7 cellular contexts compared by ENCODE assay signal in the genomic region with DNA sequence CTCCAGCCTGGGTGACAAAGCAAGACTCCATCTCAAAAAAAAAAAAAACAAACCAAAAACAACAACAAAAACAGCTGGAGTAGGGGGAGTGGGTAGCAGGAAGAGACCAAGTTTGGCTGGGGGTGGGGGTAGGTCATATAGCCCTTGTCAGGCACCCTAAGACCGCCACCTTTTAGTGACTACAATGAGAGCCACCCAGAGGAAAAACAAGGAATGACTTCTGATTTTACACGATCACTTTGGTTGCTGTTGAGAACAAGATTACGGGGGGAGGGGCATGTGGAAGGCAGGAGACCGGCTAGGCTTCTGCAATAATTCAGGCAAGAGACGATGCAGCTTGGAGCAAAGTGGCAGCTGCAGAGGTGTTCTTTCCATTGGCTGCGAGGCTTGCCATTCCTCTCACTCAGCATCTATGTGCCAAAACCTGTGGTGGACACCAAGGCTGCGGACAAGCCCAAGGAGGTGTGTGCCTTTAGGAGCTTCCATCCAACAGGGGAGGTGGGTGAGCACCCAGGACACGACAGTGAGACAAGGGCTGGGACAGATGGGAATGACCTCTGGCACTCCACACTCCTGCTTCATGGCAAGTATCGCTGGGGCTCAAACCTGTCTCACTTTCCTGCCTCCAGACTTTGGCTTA. TPM values are rescaled to one million over a fixed set of nuclear protein-coding genes. Genes with fewer than 3 reads are reported as not detected.
DNase-seq lines count a peak whose midpoint lies in the region; ATAC-seq and TF ChIP-seq lines count a peak whose summit lies in the region.

No MANE protein-coding gene starts in this region.

- in situ Hi-C loops in GM13976 (cut with MboI; ENCODE audit: low sequenced_read_pairs, unreplicated experiment) = loop anchor here (10.0 to 25.0 kb wide), 4 partner anchors 74 to 831 kb away; a partner anchor contains a TSS

- H3K4me1 Mint-ChIP-seq in naive B cell = peaks cover 52 to 75% (median 66%) of the 10 kb centered on the region in 3 donors

- H3K4me3 ChIP-seq in GM12865 (ENCODE audit: low read depth, low read length) (no peak overlapping the region), NB4 (ENCODE audit: low read depth, low read length) (peak overlapping the region; percentile 91)

- H3K36me3 Mint-ChIP-seq in naive B cell = no peaks in the 10 kb centered on the region

- TF ChIP-seq CTCF in GM12865 (IDR thresholded peaks at IDR 0.05; ENCODE audit: insufficient read depth, low read depth, low read length, missing control alignments) (peak; percentile 25), NB4 (IDR thresholded peaks at IDR 0.05; ENCODE audit: low read depth, low read length) (peak; percentile 8), GM13976 (IDR thresholded peaks at IDR 0.05; ENCODE audit: borderline replicate concordance, control extremely low read depth, extremely low read depth, insufficient read depth, missing control alignments) (no peak)

- DNase-seq in GM12865 (ENCODE audit: low read depth) (peak; percentile 67), NB4 (ENCODE audit: low read depth) (peak; percentile 76), astrocyte of the hippocampus (ENCODE audit: low read depth, low spot score) (peak; percentile 46), naive B cell (peak; percentile 39), GM13976 (ENCODE audit: low spot score) (no peak), NCI-H2029 treated with DMSO at 0.1 percent for 48 hours (lab: John Stamatoyannopoulos, UW) (no peak)

- TF ChIP-seq POLR2A in NB4 (IDR thresholded peaks at IDR 0.05; ENCODE audit: extremely low read depth, insufficient read length) = no peak

- peak overlapping the region; percentile 61 to 98 (median 92) for H3K4me3 Mint-ChIP-seq in naive B cell

- no peaks in the 10 kb centered on the region for H3K9me3 Mint-ChIP-seq in naive B cell

- H3K27me3 Mint-ChIP-seq in naive B cell = no peaks in the 10 kb centered on the region

- ATAC-seq in naive B cell (ENCODE audit: low read depth in 2 of 2) (no peak), GM19351 (IDR thresholded peaks at IDR 0.05; ENCODE audit: unreplicated experiment) (no peak)

- peak overlapping the region in 3 of 6 donors; percentile 26 to 94 (median 50) for H3K27ac Mint-ChIP-seq in naive B cell

RNA-seq across cellular contexts. Expression of a gene that starts 1.7 kb away (rescaled TPM):
- 100 to 1,000 TPM in 1 of 6 donors, 10 to 100 TPM in 5; 73.8 to 114 (median 93.2) TPM for polyA plus RNA-seq in naive B cell (ENCODE audit: low read depth in 6 of 6)

RNA-seq across cellular contexts. Expression of a gene that starts 10.4 kb away (rescaled TPM):
- polyA plus RNA-seq in naive B cell (ENCODE audit: low read depth in 6 of 6) = 100 to 1,000 TPM in 2 of 6 donors, 10 to 100 TPM in 4; 74.9 to 159 (median 98.9) TPM

RNA-seq across cellular contexts. Expression of a gene that starts 28.7 kb away (rescaled TPM):
- polyA plus RNA-seq in naive B cell (ENCODE audit: low read depth in 6 of 6) = 10 to 100 TPM in 5 of 6 donors, 1 to 10 TPM in 1; 8.7 to 29.8 (median 19.2) TPM

RNA-seq across cellular contexts. Expression of a gene that starts 39.7 kb away (rescaled TPM):
- polyA plus RNA-seq in naive B cell (ENCODE audit: low read depth in 6 of 6) = not detected

Comparison
In these comparisons a context has a peak if more than half of its experiments do, and no peak if none do; other contexts are left out.
1. DNase-seq: peak in GM12865 (single experiment), NB4 (single experiment), astrocyte of the hippocampus (single experiment) and naive B cell (single experiment); none in GM13976 (single experiment) and NCI-H2029 treated with DMSO at 0.1 percent for 48 hours (single experiment).